In the genomic region with DNA sequence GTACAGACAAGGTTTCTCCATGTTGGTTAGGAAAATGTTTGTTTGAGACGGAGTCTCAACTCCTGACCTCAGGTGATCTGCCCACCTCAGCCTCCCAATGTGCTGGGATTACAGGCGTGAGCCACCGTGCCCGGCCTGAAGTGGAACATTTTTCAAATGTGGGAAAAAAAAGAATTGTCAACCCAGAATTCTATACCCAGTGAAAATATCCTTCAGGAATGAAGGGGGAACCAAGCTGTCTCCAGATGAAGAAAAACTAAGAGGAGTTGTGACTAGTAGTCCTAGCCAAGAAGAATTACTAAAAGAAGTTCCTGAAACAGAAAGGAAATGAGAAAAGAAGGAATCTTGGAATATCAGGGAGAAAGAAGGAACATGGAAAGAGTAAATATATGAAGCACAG, we compare ENCODE assay signal across 9 cellular contexts. TPM values are rescaled to one million over a fixed set of nuclear protein-coding genes. Genes with fewer than 3 reads are reported as not detected.
"Had no signal": no experiment of that assay in that cellular context is flagged by ENCODE, and none has a peak within 500 bp of the region (broad histone marks: within the 10 kb centered on the region; RNA-seq: fewer than 3 reads in every experiment).

No MANE protein-coding gene starts in this region.

- FAIRE-seq: HepG2, HTR-8/SVneo had no signal

- H3K27ac ChIP-seq: HL-60, KMS-11 had no signal

- DNase-seq: IMR-90, KBM-7, KG1 had no signal

- H3K9ac ChIP-seq: KMS-11 had no signal

- ATAC-seq: HepG2 had no signal

- H3K4me2 ChIP-seq: KMS-11 had no signal

RNA-seq across cellular contexts. Expression of a gene that starts 25.7 kb away (rescaled TPM):
- total RNA-seq: HT-29 had no signal
- polyA plus RNA-seq: IgD-negative memory B cell had no signal
